ENCODE assay signal across 22 cellular contexts in genomic region chr2:239238839-239239606, GRCh38.
DNase-seq lines count a peak whose midpoint lies in the region; ATAC-seq and TF ChIP-seq lines count a peak whose summit lies in the region.
"Had no signal": no experiment of that assay in that cellular context is flagged by ENCODE, and none has a peak within 500 bp of the region (broad histone marks: within the 10 kb centered on the region; RNA-seq: fewer than 3 reads in every experiment).

No MANE protein-coding gene starts in this region.

- 56 to 76% (median 61%) methylated on average over 9 to 15 of the region's 15 CpGs for WGBS in adrenal gland, 4 donors
- WGBS in psoas muscle, 3 donors: 47 to 71% (median 50%) methylated on average over 15 of the region's 15 CpGs

- H3K4me3 ChIP-seq in BE2C (ENCODE audit: low read depth, low read length): peak overlapping the region; percentile 54; the same call in 1 of the 2 replicates
- H3K4me3 ChIP-seq in adrenal gland: no peak overlapping the region
- no peak overlapping the region for H3K4me3 ChIP-seq in left ventricle myocardium inferior
- peak overlapping the region; percentile 23 for H3K4me3 ChIP-seq in psoas muscle
- H3K4me3 ChIP-seq: mucosa of descending colon, pancreas, PC-9 had no signal

- H3K36me3 ChIP-seq in BE2C (no peaks in the 10 kb centered on the region; the same call in 1 of the 2 replicates), adrenal gland (replicated peaks in 1 of 2) (no peaks in the 10 kb centered on the region), left ventricle myocardium inferior (no peaks in the 10 kb centered on the region), psoas muscle (ENCODE audit: insufficient read depth in 1 of 2, low read depth in 1 of 2) (peaks cover 0 to 8% of the 10 kb centered on the region in 2 donors)
- H3K36me3 ChIP-seq: pancreas, upper lobe of left lung had no signal

- intact Hi-C loops in adrenal gland (cut with DNase I) (no loop called here), left ventricle myocardium inferior (cut with micrococcal nuclease) (no loop called here), psoas muscle (cut with DNase I) (no loop called here)

- peak in 1 of 4 donors; percentile 66 for ATAC-seq in psoas muscle
- ATAC-seq: foreskin keratinocyte; left colon; stimulated activated effector memory CD8-positive, alpha-beta T cell treated with anti-CD3 and anti-CD28 coated beads, Interleukin-12 subunit alpha, Interleukin-12 subunit beta, amount 100 ng/mL, for 72 hours had no signal

- TF ChIP-seq CTCF in BE2C (IDR thresholded peaks at IDR 0.05; ENCODE audit: low read depth, low read length) (no peak), adrenal gland (IDR thresholded peaks at IDR 0.05) (no peak), left ventricle myocardium inferior (IDR thresholded peaks at IDR 0.05; ENCODE audit: borderline replicate concordance) (no peak), psoas muscle (IDR thresholded peaks at IDR 0.05) (no peak)

- no peak for TF ChIP-seq POLR2A in adrenal gland (IDR thresholded peaks at IDR 0.05)

- H3K27me3 ChIP-seq in BE2C: no peaks in the 10 kb centered on the region
- no peaks in the 10 kb centered on the region for H3K27me3 ChIP-seq in adrenal gland
- no peaks in the 10 kb centered on the region for H3K27me3 ChIP-seq in left ventricle myocardium inferior (ENCODE audit: low read depth)
- no peaks in the 10 kb centered on the region for H3K27me3 ChIP-seq in psoas muscle (ENCODE audit: insufficient read depth in 3 of 3, low read length in 2 of 3)
- H3K27me3 ChIP-seq: foreskin keratinocyte, pancreas, upper lobe of left lung had no signal

- H3K27ac ChIP-seq in adrenal gland (peak overlapping the region in 4 of 5 donors; percentile 50 to 88 (median 68)), left ventricle myocardium inferior (replicated peaks) (peak overlapping the region; percentile 90), psoas muscle (peak overlapping the region; percentile 83)
- H3K27ac ChIP-seq: foreskin keratinocyte, pancreas, PC-9 had no signal

- in situ Hi-C loops in KBM-7 (cut with MboI; ENCODE audit: low pct_unique_long_range_greater_than_20kb, low sequenced_read_pairs): no loop called here

- DNase-seq in BE2C (no peak), adrenal gland (peak; percentile 25 to 78 (median 69)), left ventricle myocardium inferior (no peak), psoas muscle (no peak), NCI-H1105 treated with DMSO at 0.1 percent for 48 hours (lab: John Stamatoyannopoulos, UW) (no peak), H4 (ENCODE audit: low spot score) (no peak), KBM-7 (no peak)
- DNase-seq in effector CD4-positive, alpha-beta T cell: no peak
- DNase-seq: activated CD4-positive, CD25-positive, alpha-beta regulatory T cell treated with anti-CD3 and anti-CD28 coated beads, Interleukin-2, amount 50 U/mL, for 72 hours; CD4-positive, alpha-beta memory T cell; foreskin keratinocyte; HFFc6; NCI-H1436; NCI-H2171 treated with DMSO at 0.1 percent for 48 hours; NCI-H748 treated with DMSO at 0.1 percent for 48 hours; pancreas; PC-9; stimulated activated CD4-positive, alpha-beta T cell treated with anti-CD3 and anti-CD28 coated beads, Interleukin-12 subunit alpha, Interleukin-12 subunit beta, amount 100 ng/mL, for 4 hours; upper lobe of left lung had no signal

- H3K4me1 ChIP-seq in BE2C: peaks cover 23% of the 10 kb centered on the region
- peaks cover 26 to 58% of the 10 kb centered on the region in 2 donors for H3K4me1 ChIP-seq in adrenal gland (replicated peaks in 1 of 2)
- peaks cover 37% of the 10 kb centered on the region for H3K4me1 ChIP-seq in left ventricle myocardium inferior
- H3K4me1 ChIP-seq in psoas muscle: peaks cover 87% of the 10 kb centered on the region
- H3K4me1 ChIP-seq: foreskin keratinocyte, pancreas had no signal

- peaks cover 3% of the 10 kb centered on the region; the same call in 1 of the 2 replicates for H3K9me3 ChIP-seq in BE2C
- no peaks in the 10 kb centered on the region for H3K9me3 ChIP-seq in adrenal gland (replicated peaks in 1 of 3)
- no peaks in the 10 kb centered on the region for H3K9me3 ChIP-seq in left ventricle myocardium inferior (replicated peaks)
- no peaks in the 10 kb centered on the region for H3K9me3 ChIP-seq in psoas muscle
- H3K9me3 ChIP-seq: mucosa of descending colon, pancreas, upper lobe of left lung had no signal

Comparison
In these comparisons a context has a peak if more than half of its experiments do, and no peak if none do; other contexts are left out.
1. DNase-seq: peak in adrenal gland (7 of 7); none in BE2C (single experiment), left ventricle myocardium inferior (single experiment), psoas muscle (0 of 2), NCI-H1105 treated with DMSO at 0.1 percent for 48 hours (single experiment), effector CD4-positive, alpha-beta T cell (single experiment), H4 (single experiment) and KBM-7 (single experiment).
2. H3K4me3 ChIP-seq: peak in BE2C (single experiment) and psoas muscle (single experiment); none in adrenal gland (0 of 4) and left ventricle myocardium inferior (single experiment).
3. Peak in every context shown above with its lines, with median percentiles within 50 percentile points of each other: H3K27ac ChIP-seq.